In genomic region chr10:114664127-114664526, GRCh38 we compare ENCODE assay signal across 2 cellular contexts.
TF ChIP-seq lines count a peak whose summit lies in the region.

No MANE protein-coding gene starts in this region.

TF ChIP-seq in SK-N-SH treated with all-trans-retinoic acid at 6 μM for 48 hours, 23 proteins besides CTCF, POLR2A, EP300 and RAD21 (continued from another document):
- no peak for TF ChIP-seq POU6F1 (CRISPR knock-in tag; IDR thresholded peaks at IDR 0.05; ENCODE audit: borderline replicate concordance, low read depth)
- TF ChIP-seq ARNTL (CRISPR knock-in tag; IDR thresholded peaks at IDR 0.05; ENCODE audit: borderline replicate concordance, low read depth), result no peak
- no peak for TF ChIP-seq ZC3H10 (CRISPR knock-in tag; IDR thresholded peaks at IDR 0.05)
- no peak for TF ChIP-seq PPARA (CRISPR knock-in tag; IDR thresholded peaks at IDR 0.05; ENCODE audit: borderline replicate concordance)
- no peak for TF ChIP-seq ZFP3 (CRISPR knock-in tag; IDR thresholded peaks at IDR 0.05)
TF ChIP-seq in SK-N-SH treated with all-trans-retinoic acid at 6 μM for 48 hours: peak in this region for 0.

TF ChIP-seq in SK-N-SH, 30 proteins besides CTCF, POLR2A, EP300 and RAD21 (continued from another document):
- TF ChIP-seq, protein P1, sequence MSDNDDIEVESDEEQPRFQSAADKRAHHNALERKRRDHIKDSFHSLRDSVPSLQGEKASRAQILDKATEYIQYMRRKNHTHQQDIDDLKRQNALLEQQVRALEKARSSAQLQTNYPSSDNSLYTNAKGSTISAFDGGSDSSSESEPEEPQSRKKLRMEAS (IDR thresholded peaks at IDR 0.05; ENCODE audit: low read depth), result no peak
- no peak for TF ChIP-seq REST (IDR thresholded peaks at IDR 0.05; ENCODE audit: low read depth, low read length)
- TF ChIP-seq, protein P2, sequence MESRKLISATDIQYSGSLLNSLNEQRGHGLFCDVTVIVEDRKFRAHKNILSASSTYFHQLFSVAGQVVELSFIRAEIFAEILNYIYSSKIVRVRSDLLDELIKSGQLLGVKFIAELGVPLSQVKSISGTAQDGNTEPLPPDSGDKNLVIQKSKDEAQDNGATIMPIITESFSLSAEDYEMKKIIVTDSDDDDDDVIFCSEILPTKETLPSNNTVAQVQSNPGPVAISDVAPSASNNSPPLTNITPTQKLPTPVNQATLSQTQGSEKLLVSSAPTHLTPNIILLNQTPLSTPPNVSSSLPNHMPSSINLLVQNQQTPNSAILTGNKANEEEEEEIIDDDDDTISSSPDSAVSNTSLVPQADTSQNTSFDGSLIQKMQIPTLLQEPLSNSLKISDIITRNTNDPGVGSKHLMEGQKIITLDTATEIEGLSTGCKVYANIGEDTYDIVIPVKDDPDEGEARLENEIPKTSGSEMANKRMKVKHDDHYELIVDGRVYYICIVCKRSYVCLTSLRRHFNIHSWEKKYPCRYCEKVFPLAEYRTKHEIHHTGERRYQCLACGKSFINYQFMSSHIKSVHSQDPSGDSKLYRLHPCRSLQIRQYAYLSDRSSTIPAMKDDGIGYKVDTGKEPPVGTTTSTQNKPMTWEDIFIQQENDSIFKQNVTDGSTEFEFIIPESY (IDR thresholded peaks at IDR 0.05; ENCODE audit: borderline replicate concordance, low read depth), result no peak
